8 cellular contexts compared by ENCODE assay signal in the genomic region with DNA sequence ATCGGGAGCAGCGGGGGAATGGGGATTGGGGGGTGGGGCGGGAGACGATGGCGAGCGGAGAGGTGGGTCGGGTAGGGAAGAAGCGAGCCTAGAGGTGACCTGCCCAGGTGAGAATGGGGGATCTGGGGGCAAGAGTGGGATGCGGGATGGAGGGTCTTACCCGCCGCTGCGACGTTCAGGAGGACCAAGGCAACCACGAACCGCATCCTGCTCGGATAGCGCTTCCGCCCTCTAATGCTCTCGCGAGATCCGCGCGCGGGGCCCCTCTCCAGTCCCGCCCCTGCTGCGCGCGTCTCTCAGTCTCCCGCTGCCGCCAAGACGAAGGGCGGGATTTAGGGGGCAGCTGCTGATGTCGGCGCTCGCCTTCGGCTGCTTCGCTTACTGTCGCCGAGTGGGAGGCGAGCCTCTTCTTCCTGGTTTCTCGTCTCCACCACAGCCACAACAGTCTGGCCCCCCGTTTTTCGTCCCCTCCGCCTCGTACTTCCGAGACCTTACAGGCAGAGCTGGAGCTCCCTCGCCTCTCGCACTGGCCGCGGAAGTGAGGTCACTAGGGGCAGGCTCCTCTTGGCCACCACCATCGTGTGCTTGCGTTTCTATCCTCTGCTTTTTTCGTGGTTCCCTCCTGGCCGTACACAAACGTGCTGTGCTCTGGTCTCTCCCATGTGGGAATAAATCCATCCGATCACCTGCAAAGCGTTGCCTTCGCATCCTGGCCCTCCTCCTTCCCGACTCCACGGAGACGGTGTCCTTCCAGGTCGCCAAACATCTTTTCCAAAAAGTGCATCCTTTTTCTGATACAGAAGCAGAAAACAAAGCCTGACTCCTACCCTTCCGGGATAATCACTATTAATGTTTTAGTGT.
DNase-seq lines count a peak whose midpoint lies in the region; ATAC-seq and TF ChIP-seq lines count a peak whose summit lies in the region.

Gene TGOLN2 (minus strand): TSS at position 233 of the 861 bp plus-strand sequence. CDS start 27 bp downstream, at position 206.

- DNase-seq in AG10803 (ENCODE audit: low read depth) (peak; percentile 89), NCI-H446 (lab: John Stamatoyannopoulos, UW) (peak; percentile 88 to 96), iris pigment epithelial cell (ENCODE audit: low read depth) (peak; percentile 91)
- DNase-seq in activated CD4-positive, CD25-positive, alpha-beta regulatory T cell treated with anti-CD3 and anti-CD28 coated beads, Interleukin-2, amount 50 U/mL, for 16 hours (ENCODE audit: low read depth, low spot score), result peak; percentile 81
- DNase-seq in central memory CD4-positive, alpha-beta T cell, result peak; percentile 94
- DNase-seq in stimulated activated CD4-positive, alpha-beta T cell treated with anti-CD3 and anti-CD28 coated beads, Interleukin-12 subunit alpha, Interleukin-12 subunit beta, amount 100 ng/mL, for 24 hours (ENCODE audit: low read depth in 2 of 2), result peak; percentile 86 to 89

- ATAC-seq in GM19035 (IDR thresholded peaks at IDR 0.05; ENCODE audit: unreplicated experiment), result peak; percentile 83
- peak; percentile 84 for ATAC-seq in HG03342 (IDR thresholded peaks at IDR 0.05; ENCODE audit: unreplicated experiment)

- H3K4me3 ChIP-seq in AG10803 (ENCODE audit: low read length), result peak within 1 kb of the TSS; percentile 95

- TF ChIP-seq CTCF in AG10803 (conservative IDR thresholded peaks at IDR 0.05; ENCODE audit: low read length), result peak; percentile 18; the same call in 1 of the 2 replicates

Comparison
In these comparisons a context has a peak if more than half of its experiments do, and no peak if none do; other contexts are left out.
1. Peak in every context shown above with its lines: DNase-seq, ATAC-seq and H3K4me3 ChIP-seq.